ENCODE assay signal across 1 cellular context in genomic region chr3:49411968-49412631, GRCh38.
TF ChIP-seq lines count a peak whose summit lies in the region.

Gene RHOA, minus strand, starts transcription at chr3:49411976. Its CDS starts 36,387 bp downstream, at chr3:49375589.
Gene TCTA, plus strand, starts transcription at chr3:49412423. Its CDS starts 4 bp downstream, at chr3:49412427.

TF ChIP-seq in HepG2, 621 proteins besides CTCF, POLR2A, EP300 and RAD21 (continued from another document and continues in another):
- no peak for TF ChIP-seq ATM (IDR thresholded peaks at IDR 0.05; ENCODE audit: borderline replicate concordance)
- TF ChIP-seq ZNF761 (CRISPR knock-in tag; conservative IDR thresholded peaks at IDR 0.05), result no peak
- TF ChIP-seq SKI (IDR thresholded peaks at IDR 0.05; ENCODE audit: partially characterized antibody), result no peak
- TF ChIP-seq ZNF17 (CRISPR knock-in tag; IDR thresholded peaks at IDR 0.05), result no peak
- no peak for TF ChIP-seq MBD4 (IDR thresholded peaks at IDR 0.05; ENCODE audit: borderline replicate concordance, low read length)
- TF ChIP-seq CREM (IDR thresholded peaks at IDR 0.05), result peak; percentile 57
- TF ChIP-seq CREM (CRISPR knock-in tag; IDR thresholded peaks at IDR 0.05), result no peak
- TF ChIP-seq SP4 (CRISPR knock-in tag; IDR thresholded peaks at IDR 0.05), result 0 out of 2 replicates have a peak, but pooled peaks have one; percentile 16
- TF ChIP-seq ZNF670 (CRISPR knock-in tag; IDR thresholded peaks at IDR 0.05; ENCODE audit: borderline replicate concordance), result no peak
- peak; percentile 48; the same call in 1 of the 2 replicates for TF ChIP-seq IRF2 (CRISPR knock-in tag; IDR thresholded peaks at IDR 0.05)
- TF ChIP-seq ZNF143 (CRISPR knock-in tag; IDR thresholded peaks at IDR 0.05), result peak; percentile 87
- no peak for TF ChIP-seq TCF12 (IDR thresholded peaks at IDR 0.05)
- peak; percentile 93 for TF ChIP-seq TCF12 (CRISPR knock-in tag; IDR thresholded peaks at IDR 0.05)
- TF ChIP-seq MXD3 (CRISPR knock-in tag; IDR thresholded peaks at IDR 0.05), result peak; percentile 58; the same call in 1 of the 2 replicates
- TF ChIP-seq PBX3 (CRISPR knock-in tag; IDR thresholded peaks at IDR 0.05; ENCODE audit: borderline replicate concordance), result no peak
- peak; percentile 10; the same call in 1 of the 2 replicates for TF ChIP-seq TFDP1 (CRISPR knock-in tag; IDR thresholded peaks at IDR 0.05; ENCODE audit: borderline replicate concordance)
- TF ChIP-seq ATF2 (CRISPR knock-in tag; IDR thresholded peaks at IDR 0.05), result peak; percentile 66; the same call in 1 of the 2 replicates
- TF ChIP-seq PPARG (CRISPR knock-in tag; conservative IDR thresholded peaks at IDR 0.05), result no peak
- TF ChIP-seq ZNF597 (CRISPR knock-in tag; IDR thresholded peaks at IDR 0.05), result no peak
- TF ChIP-seq KLF6 (CRISPR knock-in tag; IDR thresholded peaks at IDR 0.05), result peak; percentile 82; the same call in 1 of the 2 replicates
- TF ChIP-seq LBX2 (CRISPR knock-in tag; IDR thresholded peaks at IDR 0.05; ENCODE audit: borderline replicate concordance), result 0 out of 2 replicates have a peak, but pooled peaks have one; percentile 70
- no peak for TF ChIP-seq PHB2 (IDR thresholded peaks at IDR 0.05; ENCODE audit: partially characterized antibody)
- TF ChIP-seq ZNF430 (CRISPR knock-in tag; IDR thresholded peaks at IDR 0.05), result peak; percentile 76; the same call in 1 of the 2 replicates
- TF ChIP-seq PRDM4 (CRISPR knock-in tag; IDR thresholded peaks at IDR 0.05; ENCODE audit: borderline replicate concordance), result no peak
- no peak for TF ChIP-seq ZSCAN20 (CRISPR knock-in tag; IDR thresholded peaks at IDR 0.05; ENCODE audit: borderline replicate concordance)
- TF ChIP-seq E2F5 (CRISPR knock-in tag; conservative IDR thresholded peaks at IDR 0.05), result peak; percentile 30; the same call in 1 of the 2 replicates
- no peak for TF ChIP-seq CERS6 (CRISPR knock-in tag; IDR thresholded peaks at IDR 0.05)
- no peak; the same call in 1 of the 2 replicates for TF ChIP-seq KIAA2018 (CRISPR knock-in tag; IDR thresholded peaks at IDR 0.05; ENCODE audit: borderline replicate concordance)
- TF ChIP-seq TEF (CRISPR knock-in tag; IDR thresholded peaks at IDR 0.05), result no peak
- TF ChIP-seq ZFP36 (IDR thresholded peaks at IDR 0.05; ENCODE audit: borderline replicate concordance, low read depth, low read length, partially characterized antibody), result no peak
- no peak for TF ChIP-seq PAF1 (CRISPR knock-in tag; IDR thresholded peaks at IDR 0.05)
- no peak for TF ChIP-seq HOXA7 (CRISPR knock-in tag; IDR thresholded peaks at IDR 0.05)
- TF ChIP-seq ZNF713 (CRISPR knock-in tag; IDR thresholded peaks at IDR 0.05), result 0 out of 2 replicates have a peak, but pooled peaks have one; percentile 64
- TF ChIP-seq HMGXB4 (CRISPR knock-in tag; IDR thresholded peaks at IDR 0.05; ENCODE audit: borderline replicate concordance in 1 of 2, low read depth in 1 of 2), result peak; percentile 42 to 54; a peak in 2 of 4 replicates
- no peak; the same call in 1 of the 2 replicates for TF ChIP-seq ZNF558 (CRISPR knock-in tag; IDR thresholded peaks at IDR 0.05; ENCODE audit: borderline replicate concordance)
- TF ChIP-seq SNAI1 (CRISPR knock-in tag; IDR thresholded peaks at IDR 0.05; ENCODE audit: borderline replicate concordance), result peak; percentile 90; the same call in 1 of the 2 replicates
- peak; percentile 76 for TF ChIP-seq GATAD1 (CRISPR knock-in tag; IDR thresholded peaks at IDR 0.05)
